ENCODE assay signal across 11 cellular contexts in the genomic region with DNA sequence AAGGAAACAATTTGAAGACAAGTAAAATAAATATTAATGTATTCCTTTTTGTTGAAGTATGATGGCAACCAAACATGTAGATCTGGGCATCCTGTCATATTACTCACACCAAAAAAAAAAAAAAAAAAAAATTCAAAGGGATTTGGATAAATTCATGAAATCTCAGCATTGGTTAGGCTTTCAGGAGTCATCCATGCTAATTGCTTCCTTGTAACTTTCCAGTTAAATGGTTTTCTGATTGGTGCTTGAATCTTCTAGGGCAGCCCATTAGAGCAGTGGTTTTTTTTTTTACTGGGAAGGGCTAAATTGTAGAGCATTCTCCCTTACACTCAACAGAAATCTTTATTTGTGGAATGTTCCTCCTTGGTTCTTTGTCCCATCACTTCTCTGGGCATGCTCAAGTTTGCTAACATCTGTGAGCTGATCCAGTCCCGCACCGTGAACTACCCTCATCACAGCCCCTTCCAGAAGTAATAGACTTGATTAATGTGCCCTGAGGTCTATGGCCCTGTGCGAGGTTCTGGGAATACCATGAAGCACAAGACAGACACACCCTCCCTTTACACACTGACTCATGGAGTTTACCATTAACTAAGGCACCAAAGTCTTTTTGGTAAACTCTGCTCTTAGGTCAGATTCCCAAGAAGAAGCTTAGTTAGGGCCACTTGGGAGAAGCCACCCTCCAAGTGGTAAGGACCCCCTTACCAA. TPM values are rescaled to one million over a fixed set of nuclear protein-coding genes. Genes with fewer than 3 reads are reported as not detected.
DNase-seq lines count a peak whose midpoint lies in the region; ATAC-seq and TF ChIP-seq lines count a peak whose summit lies in the region.
"Had no signal": no experiment of that assay in that cellular context is flagged by ENCODE, and none has a peak within 500 bp of the region (broad histone marks: within the 10 kb centered on the region; RNA-seq: fewer than 3 reads in every experiment).

No MANE protein-coding gene starts in this region.

- no peak overlapping the region for H4K8ac ChIP-seq in trophoblast cell (ENCODE audit: low read depth, low read length)

- H4K12ac ChIP-seq in trophoblast cell (ENCODE audit: low read depth, low read length), result no peak overlapping the region

- H3K9me2 ChIP-seq in OCI-LY7 (ENCODE audit: insufficient read depth, low read length), result no peaks in the 10 kb centered on the region

- no TSS peak for BruUV-seq in OCI-LY7 (replicated peaks; lab: Mats Ljungman, UMichigan)

- H2AK5ac ChIP-seq in trophoblast cell (ENCODE audit: low read length), result no peak overlapping the region

- H4K20me1 ChIP-seq in OCI-LY7 (ENCODE audit: insufficient read depth, low read length), result no peaks in the 10 kb centered on the region

- no peak overlapping the region for H3K27ac ChIP-seq in OCI-LY7 (ENCODE audit: low read depth, low read length, poor library complexity, severe bottlenecking)
- H3K27ac ChIP-seq in trophoblast cell (ENCODE audit: low read depth, low read length), result peak overlapping the region; percentile 2

- no peak overlapping the region for H2BK120ac ChIP-seq in trophoblast cell (ENCODE audit: insufficient read depth, low read length, poor library complexity)

- H3K4me3 ChIP-seq in OCI-LY7 (ENCODE audit: low read depth, low read length, poor library complexity, severe bottlenecking) (no peak overlapping the region), epithelial cell of proximal tubule (ENCODE audit: low read depth, low read length) (no peak overlapping the region), trophoblast cell (ENCODE audit: low read depth, low read length) (no peak overlapping the region)

- H3K18ac ChIP-seq in trophoblast cell (ENCODE audit: low read length), result no peak overlapping the region

- H2BK12ac ChIP-seq in trophoblast cell (ENCODE audit: low read length), result no peak overlapping the region

- intact Hi-C loops in OCI-LY7 (cut with micrococcal nuclease; ENCODE audit: unreplicated experiment), result loop anchor here (5.0 kb wide), 1 partner anchor 138 kb away; no protein-coding TSS in a partner anchor

- POLR2A ChIA-PET in OCI-LY7 (lab: Charles Lee) (interaction anchor here (0.7 to 5.8 kb wide), 9 partner anchors 26 to 171 kb away, joined by 3 to 61 read pairs (median 5); partner anchors contain the start of genes C9orf43 and POLE3), HEK293T (lab: Yijun Ruan, JAX) (no interaction called here)

- H3K4me2 ChIP-seq in OCI-LY7 (ENCODE audit: low read length), result peak overlapping the region; percentile 13; the same call in 1 of the 2 replicates
- no peak overlapping the region for H3K4me2 ChIP-seq in trophoblast cell (ENCODE audit: low read length)

- no peak overlapping the region for H2AFZ ChIP-seq in OCI-LY7 (ENCODE audit: low read length)
- no peak overlapping the region for H2AFZ ChIP-seq in trophoblast cell (ENCODE audit: insufficient read depth, low read length, poor library complexity)

- TF ChIP-seq CTCF in OCI-LY7 (conservative IDR thresholded peaks at IDR 0.05; ENCODE audit: low read length) (no peak), epithelial cell of proximal tubule (conservative IDR thresholded peaks at IDR 0.05; ENCODE audit: low read depth, low read length) (no peak)

- H3K4ac ChIP-seq in trophoblast cell (ENCODE audit: low read depth, low read length), result no peak overlapping the region

- no peaks in the 10 kb centered on the region for H3K36me3 ChIP-seq in OCI-LY7 (ENCODE audit: insufficient read depth, low read length)
- H3K36me3 ChIP-seq in trophoblast cell (ENCODE audit: control insufficient read depth in 1 of 2, insufficient read depth in 2 of 2, low read length in 2 of 2), result peaks cover 4 to 10% of the 10 kb centered on the region in 2 experiments

- no CpG with 5 or more reads among the region's 3 CpGs for WGBS in trophoblast cell (ENCODE audit: extremely low coverage, insufficient coverage, insufficient read length)

- H3K14ac ChIP-seq in trophoblast cell (ENCODE audit: low read length), result peak overlapping the region; percentile 62

- peaks cover 10% of the 10 kb centered on the region for H3K79me1 ChIP-seq in trophoblast cell (ENCODE audit: low read length)

- no peaks in the 10 kb centered on the region for H3K9me3 ChIP-seq in OCI-LY7 (ENCODE audit: low read length)
- H3K9me3 ChIP-seq in trophoblast cell (ENCODE audit: insufficient read depth, low read depth, low read length), result no peaks in the 10 kb centered on the region

- H3K79me2 ChIP-seq in OCI-LY7 (ENCODE audit: insufficient read depth, low read depth, low read length) (no peaks in the 10 kb centered on the region; the same call in 1 of the 2 replicates), trophoblast cell (ENCODE audit: control insufficient read depth, insufficient read depth, low read length, poor library complexity) (peaks cover 2% of the 10 kb centered on the region)

- no peak overlapping the region for H3K23ac ChIP-seq in trophoblast cell (ENCODE audit: low read length)

- no peak overlapping the region for H2BK5ac ChIP-seq in trophoblast cell (ENCODE audit: low read depth, low read length, poor library complexity)

- no peak overlapping the region for H4K91ac ChIP-seq in trophoblast cell (ENCODE audit: low read depth, low read length)

- no peaks in the 10 kb centered on the region for H3K27me3 ChIP-seq in trophoblast cell (ENCODE audit: insufficient read depth, low read length)

- H3K9ac ChIP-seq in trophoblast cell (ENCODE audit: low read length), result no peak overlapping the region

- CTCF ChIA-PET in OCI-LY7 (lab: Charles Lee; ENCODE audit: unreplicated experiment), result no interaction called here
- CTCF ChIA-PET in HEK293T (lab: Yijun Ruan, JAX), result no interaction called here

- DNase-seq in ELR (ENCODE audit: low read depth) (peak; percentile 39), OCI-LY7 (ENCODE audit: low spot score) (no peak), epithelial cell of proximal tubule (ENCODE audit: low read depth) (peak; percentile 94), trophoblast cell (no peak), HEK293T (ENCODE audit: extremely low spot score) (no peak), D341Med (ENCODE audit: low spot score) (no peak)
- DNase-seq: activated naive CD4-positive, alpha-beta T cell treated with anti-CD3 and anti-CD28 coated beads, Interleukin-2, amount 50 U/mL, for 16 hours; glutamatergic neuron; retina had no signal

- H3K4me1 ChIP-seq in OCI-LY7 (ENCODE audit: insufficient read depth, low read length, poor library complexity, severe bottlenecking) (peaks cover 86% of the 10 kb centered on the region), trophoblast cell (ENCODE audit: control insufficient read depth in 1 of 2, insufficient read depth in 2 of 2, low read length in 2 of 2) (peaks cover 6 to 9% of the 10 kb centered on the region in 2 experiments)

- ATAC-seq in HG03025 (IDR thresholded peaks at IDR 0.05; ENCODE audit: low FRiP score, unreplicated experiment), result no peak
- no peak for ATAC-seq in GM18520 (IDR thresholded peaks at IDR 0.05; ENCODE audit: unreplicated experiment)

TF ChIP-seq in HEK293T, 16 proteins besides CTCF, POLR2A, EP300 and RAD21:
- TF ChIP-seq TARDBP (IDR thresholded peaks at IDR 0.05) (no peak), LEF1 (IDR thresholded peaks at IDR 0.05; ENCODE audit: borderline replicate concordance) (no peak), ZNF384 (IDR thresholded peaks at IDR 0.05) (no peak), FOXA1 (IDR thresholded peaks at IDR 0.05) (no peak), ARNT (IDR thresholded peaks at IDR 0.05) (no peak), ELF4 (IDR thresholded peaks at IDR 0.05) (no peak), PKNOX1 (IDR thresholded peaks at IDR 0.05) (no peak), BHLHE40 (IDR thresholded peaks at IDR 0.05; ENCODE audit: borderline replicate concordance) (no peak), FOXK2 (IDR thresholded peaks at IDR 0.05) (no peak), HDGF (IDR thresholded peaks at IDR 0.05; ENCODE audit: borderline replicate concordance) (no peak), SUZ12 (IDR thresholded peaks at IDR 0.05) (no peak), CTBP1 (IDR thresholded peaks at IDR 0.05; ENCODE audit: borderline replicate concordance) (no peak), NFRKB (IDR thresholded peaks at IDR 0.05) (no peak), SP1 (IDR thresholded peaks at IDR 0.05) (no peak), FOXM1 (IDR thresholded peaks at IDR 0.05; ENCODE audit: borderline replicate concordance) (no peak), L3MBTL2 (conservative IDR thresholded peaks at IDR 0.05) (no peak)

RNA-seq across cellular contexts. Expression of gene RGS3, which starts 56.0 kb away (rescaled TPM):
- total RNA-seq in OCI-LY7 (2014; rRNA removed; shearing (Covaris generic)), result 11.7 and 22.8 TPM in 2 replicates
- total RNA-seq in OCI-LY7 (2022) (22.5 and 32.9 TPM in 2 replicates), epithelial cell of proximal tubule (66.9 and 79.2 TPM in 2 replicates)
- 97.8 and 100 TPM in 2 replicates for polyA plus RNA-seq in trophoblast cell (2013)

Comparison
In these comparisons a context has a peak if more than half of its experiments do, and no peak if none do; other contexts are left out.
1. DNase-seq: peak in ELR (single experiment) and epithelial cell of proximal tubule (single experiment); none in OCI-LY7 (single experiment), trophoblast cell (0 of 2), HEK293T (single experiment) and D341Med (single experiment).